8 cellular contexts compared by ENCODE assay signal in the genomic region with DNA sequence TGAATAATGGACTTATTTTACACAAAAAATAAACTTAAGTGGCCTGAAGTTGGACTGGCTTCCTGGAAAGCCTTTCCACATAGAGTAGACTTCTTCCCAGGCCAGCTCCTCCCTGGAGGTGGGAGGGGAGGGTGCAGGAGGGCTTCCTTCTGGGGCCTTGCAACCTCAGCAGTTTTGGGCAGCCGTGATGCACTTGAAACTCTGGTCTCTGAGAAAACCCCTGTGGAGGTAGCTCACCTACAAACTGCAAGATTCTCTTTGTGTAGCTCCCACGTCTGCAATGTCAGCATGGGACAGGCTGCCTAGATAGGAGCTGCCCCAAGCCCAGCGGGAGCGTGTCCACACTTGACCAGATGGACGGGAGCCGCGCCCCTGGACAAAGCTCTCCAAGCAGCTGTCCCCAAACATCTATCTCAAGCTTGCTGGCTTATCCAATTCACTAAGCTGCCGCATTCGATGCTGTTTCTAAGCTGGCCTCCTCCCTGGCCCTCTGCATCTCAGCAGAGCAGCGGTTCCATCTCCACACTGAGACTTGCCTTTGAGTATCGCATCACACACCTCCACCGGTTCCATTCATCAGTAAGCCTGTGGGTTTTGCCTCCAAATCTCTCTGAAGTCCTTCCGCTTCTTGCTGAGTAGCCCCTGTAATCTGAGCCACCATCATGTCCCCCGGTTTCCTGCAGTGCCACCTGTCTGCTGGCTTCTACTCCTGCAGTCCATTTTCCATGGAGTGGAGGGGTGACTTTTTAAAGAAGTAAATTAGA. TPM values are rescaled to one million over a fixed set of nuclear protein-coding genes. Genes with fewer than 3 reads are reported as not detected.
DNase-seq lines count a peak whose midpoint lies in the region; ATAC-seq, FAIRE-seq and TF ChIP-seq lines count a peak whose summit lies in the region.

No MANE protein-coding gene starts in this region.

- H3K9me3 ChIP-seq in kidney (ENCODE audit: control insufficient read depth in 1 of 2, low read length in 2 of 2) (no peaks in the 10 kb centered on the region), subcutaneous abdominal adipose tissue (ENCODE audit: control insufficient read depth in 5 of 5, low read length in 5 of 5) (no peaks in the 10 kb centered on the region)

- peak overlapping the region; percentile 33 for H3K4me3 Mint-ChIP-seq in stimulated activated naive CD8-positive, alpha-beta T cell treated with anti-CD3 and anti-CD28 coated beads, Interleukin-15, Interleukin-2, amounts not matched to agents 100 ng/mL and 50 ng/mL, for 24 hours

- H3K4me3 ChIP-seq in astrocyte of the cerebellum (ENCODE audit: low read depth, low read length) (no peak overlapping the region), kidney (ENCODE audit: low read length in 2 of 2) (no peak overlapping the region), subcutaneous abdominal adipose tissue (ENCODE audit: low read depth in 1 of 5, low read length in 5 of 5) (peak overlapping the region in 4 of 5 donors; percentile 6 to 43 (median 16))

- H3K27ac ChIP-seq in kidney (ENCODE audit: low read depth in 2 of 2, low read length in 2 of 2): no peak overlapping the region
- H3K27ac ChIP-seq in subcutaneous abdominal adipose tissue (ENCODE audit: low read depth, low read length): peak overlapping the region; percentile 93

- no peaks in the 10 kb centered on the region for H3K9me3 Mint-ChIP-seq in stimulated activated naive CD8-positive, alpha-beta T cell treated with anti-CD3 and anti-CD28 coated beads, Interleukin-15, Interleukin-2, amounts not matched to agents 100 ng/mL and 50 ng/mL, for 24 hours

- no peak for FAIRE-seq in kidney (lab: Jason Lieb, UNC)

- in situ Hi-C loops in astrocyte of the cerebellum (cut with HindIII; ENCODE audit: low sequenced_read_pairs): no loop called here

- intact Hi-C loops in kidney (cut with DNase I): no loop called here

- H3K9ac ChIP-seq in kidney (ENCODE audit: low read length in 2 of 2) (no peak overlapping the region), subcutaneous abdominal adipose tissue (ENCODE audit: low read length in 5 of 5) (peak overlapping the region; percentile 11 to 66 (median 38))

- DNase-seq in stimulated activated naive CD8-positive, alpha-beta T cell treated with anti-CD3 and anti-CD28 coated beads, Interleukin-15, Interleukin-2, amounts not matched to agents 100 U/mL and 50 U/mL, for 24 hours: no peak
- peak; percentile 85 for DNase-seq in NCI-H510A treated with DMSO at 0.1 percent for 48 hours (lab: John Stamatoyannopoulos, UW)
- peak; percentile 16 for DNase-seq in astrocyte of the cerebellum (ENCODE audit: low read depth)
- DNase-seq in kidney: peak; percentile 64
- DNase-seq in effector CD4-positive, alpha-beta T cell: no peak
- no peak for DNase-seq in AML-193 (lab: John Stamatoyannopoulos, UW)

- no peaks in the 10 kb centered on the region for H3K27me3 ChIP-seq in subcutaneous abdominal adipose tissue (ENCODE audit: control insufficient read depth in 5 of 5, insufficient read depth in 4 of 5, low read length in 5 of 5)

- no peak for ATAC-seq in stimulated activated naive CD8-positive, alpha-beta T cell treated with anti-CD3 and anti-CD28 coated beads, Interleukin-15, Interleukin-2, amounts not matched to agents 100 U/mL and 50 U/mL, for 24 hours

- H3K36me3 ChIP-seq in kidney (ENCODE audit: control insufficient read depth in 1 of 2, insufficient read depth in 2 of 2, low read length in 2 of 2): no peaks in the 10 kb centered on the region
- H3K36me3 ChIP-seq in subcutaneous abdominal adipose tissue (ENCODE audit: control insufficient read depth in 5 of 5, insufficient read depth in 5 of 5, low read length in 5 of 5): no peaks in the 10 kb centered on the region

- peak; percentile 64 for TF ChIP-seq CTCF in astrocyte of the cerebellum (IDR thresholded peaks at IDR 0.05; ENCODE audit: low read depth, low read length, missing control alignments)
- TF ChIP-seq CTCF in kidney (IDR thresholded peaks at IDR 0.05; ENCODE audit: borderline replicate concordance, extremely low read depth, insufficient read depth): peak; percentile 22

- H3K27ac Mint-ChIP-seq in stimulated activated naive CD8-positive, alpha-beta T cell treated with anti-CD3 and anti-CD28 coated beads, Interleukin-15, Interleukin-2, amounts not matched to agents 100 ng/mL and 50 ng/mL, for 24 hours: peak overlapping the region; percentile 80

- H3K4me1 ChIP-seq in kidney (ENCODE audit: control insufficient read depth in 1 of 2, insufficient read depth in 1 of 2, low read depth in 1 of 2, low read length in 2 of 2) (peaks cover 0 to 22% of the 10 kb centered on the region in 2 donors), subcutaneous abdominal adipose tissue (ENCODE audit: control insufficient read depth in 5 of 5, insufficient read depth in 5 of 5, low read length in 5 of 5) (peaks cover 7 to 62% (median 50%) of the 10 kb centered on the region in 5 donors)

- H3K4me1 Mint-ChIP-seq in stimulated activated naive CD8-positive, alpha-beta T cell treated with anti-CD3 and anti-CD28 coated beads, Interleukin-15, Interleukin-2, amounts not matched to agents 100 ng/mL and 50 ng/mL, for 24 hours (ENCODE audit: low read depth): peaks cover 68% of the 10 kb centered on the region

- H3K27me3 Mint-ChIP-seq in stimulated activated naive CD8-positive, alpha-beta T cell treated with anti-CD3 and anti-CD28 coated beads, Interleukin-15, Interleukin-2, amounts not matched to agents 100 ng/mL and 50 ng/mL, for 24 hours: no peaks in the 10 kb centered on the region

- H3K36me3 Mint-ChIP-seq in stimulated activated naive CD8-positive, alpha-beta T cell treated with anti-CD3 and anti-CD28 coated beads, Interleukin-15, Interleukin-2, amounts not matched to agents 100 ng/mL and 50 ng/mL, for 24 hours (ENCODE audit: low read depth): no peaks in the 10 kb centered on the region

RNA-seq across cellular contexts. Expression of a gene that starts 1.6 kb away (rescaled TPM):
- total RNA-seq in kidney: 36.8 TPM
- polyA plus RNA-seq in kidney (ENCODE audit: insufficient read depth, low read depth, low replicate concordance): 11.8 TPM

Comparison
In these comparisons a context has a peak if more than half of its experiments do, and no peak if none do; other contexts are left out.
1. DNase-seq: peak in NCI-H510A treated with DMSO at 0.1 percent for 48 hours (single experiment), astrocyte of the cerebellum (single experiment) and kidney (single experiment); none in stimulated activated naive CD8-positive, alpha-beta T cell treated with anti-CD3 and anti-CD28 coated beads, Interleukin-15, Interleukin-2, amounts not matched to agents 100 U/mL and 50 U/mL, for 24 hours (single experiment), effector CD4-positive, alpha-beta T cell (single experiment) and AML-193 (0 of 2).
2. H3K4me3 ChIP-seq: peak in subcutaneous abdominal adipose tissue (4 of 5); none in astrocyte of the cerebellum (single experiment) and kidney (0 of 2).
3. H3K9ac ChIP-seq: peak in subcutaneous abdominal adipose tissue (5 of 5); none in kidney (0 of 2).